ENCODE assay signal across 9 cellular contexts in genomic region chr2:12965540-12966269, GRCh38.
DNase-seq lines count a peak whose midpoint lies in the region; ATAC-seq, FAIRE-seq and TF ChIP-seq lines count a peak whose summit lies in the region.
"Had no signal": no experiment of that assay in that cellular context is flagged by ENCODE, and none has a peak within 500 bp of the region (broad histone marks: within the 10 kb centered on the region; RNA-seq: fewer than 3 reads in every experiment).

No MANE protein-coding gene starts in this region.

- H3K4me3 Mint-ChIP-seq in MCF 10A (ENCODE audit: unreplicated experiment): no peak overlapping the region

- H3K27ac ChIP-seq in breast epithelium: no peak overlapping the region
- H3K27ac ChIP-seq: KMS-11 had no signal

- no peaks in the 10 kb centered on the region for H3K36me3 Mint-ChIP-seq in MCF 10A (ENCODE audit: insufficient read depth, unreplicated experiment)

- no peak overlapping the region for H3K4me3 ChIP-seq in breast epithelium

- no peak for FAIRE-seq in urothelium cell line (lab: Jason Lieb, UNC)

- no peaks in the 10 kb centered on the region for H3K27me3 Mint-ChIP-seq in MCF 10A (ENCODE audit: insufficient read depth, unreplicated experiment)

- peaks cover under 1% of the 10 kb centered on the region for H3K4me1 Mint-ChIP-seq in MCF 10A (ENCODE audit: insufficient read depth, unreplicated experiment)

- DNase-seq in MCF 10A (ENCODE audit: unreplicated experiment): peak; percentile 57
- DNase-seq in breast epithelium (ENCODE audit: low spot score in 2 of 2): no peak
- DNase-seq in SKM-1 treated with dmso at 0.1 percent for 144 hours (lab: John Stamatoyannopoulos, UW; ENCODE audit: unreplicated experiment): peak; percentile 56
- peak; percentile 88 for DNase-seq in foreskin melanocyte
- peak; percentile 67 for DNase-seq in urothelium cell line (ENCODE audit: low spot score)
- no peak for DNase-seq in NCI-H526 (lab: John Stamatoyannopoulos, UW)
- no peak for DNase-seq in NCI-H187 (lab: John Stamatoyannopoulos, UW)

- intact Hi-C loops in MCF 10A (cut with micrococcal nuclease) (no loop called here), breast epithelium (cut with DNase I; ENCODE audit: low total_unique reads) (no loop called here)

- POLR2A ChIA-PET in MCF 10A (lab: Yijun Ruan, JAX): interaction anchor here (1.2 kb wide), 2 partner anchors 9 to 16 kb away, joined by 3 to 4 read pairs; no protein-coding TSS in a partner anchor

- H3K36me3 ChIP-seq in breast epithelium: no peaks in the 10 kb centered on the region

- CTCF ChIA-PET in MCF 10A (lab: Yijun Ruan, JAX): interaction anchor here (0.7 to 1.8 kb wide), 2 partner anchors 19 to 42 kb away, joined by 3 to 6 read pairs; no protein-coding TSS in a partner anchor

- no peak overlapping the region for H3K27ac Mint-ChIP-seq in MCF 10A (ENCODE audit: low read depth, unreplicated experiment)

- ATAC-seq in HG03045 (IDR thresholded peaks at IDR 0.05; ENCODE audit: unreplicated experiment): no peak

- BruUV-seq in MCF 10A (replicated peaks; lab: Mats Ljungman, UMichigan): no TSS peak

- no peaks in the 10 kb centered on the region for H3K27me3 ChIP-seq in breast epithelium

- H3K9me3 ChIP-seq in breast epithelium: no peaks in the 10 kb centered on the region

- H3K4me1 ChIP-seq in breast epithelium: peaks cover 0 to 4% of the 10 kb centered on the region in 2 donors

- no peak for TF ChIP-seq POLR2A in breast epithelium (IDR thresholded peaks at IDR 0.05)

- TF ChIP-seq CTCF in MCF 10A (IDR thresholded peaks at IDR 0.05; ENCODE audit: unreplicated experiment): no peak
- TF ChIP-seq CTCF in breast epithelium (IDR thresholded peaks at IDR 0.05): no peak

- no peaks in the 10 kb centered on the region for H3K9me3 Mint-ChIP-seq in MCF 10A (ENCODE audit: unreplicated experiment)

Comparison
In these comparisons a context has a peak if more than half of its experiments do, and no peak if none do; other contexts are left out.
1. DNase-seq: peak in MCF 10A (single experiment), SKM-1 treated with dmso at 0.1 percent for 144 hours (single experiment), foreskin melanocyte (single experiment) and urothelium cell line (single experiment); none in breast epithelium (0 of 2), NCI-H526 (0 of 2) and NCI-H187 (0 of 2).